ENCODE assay signal across 20 cellular contexts in the genomic region with DNA sequence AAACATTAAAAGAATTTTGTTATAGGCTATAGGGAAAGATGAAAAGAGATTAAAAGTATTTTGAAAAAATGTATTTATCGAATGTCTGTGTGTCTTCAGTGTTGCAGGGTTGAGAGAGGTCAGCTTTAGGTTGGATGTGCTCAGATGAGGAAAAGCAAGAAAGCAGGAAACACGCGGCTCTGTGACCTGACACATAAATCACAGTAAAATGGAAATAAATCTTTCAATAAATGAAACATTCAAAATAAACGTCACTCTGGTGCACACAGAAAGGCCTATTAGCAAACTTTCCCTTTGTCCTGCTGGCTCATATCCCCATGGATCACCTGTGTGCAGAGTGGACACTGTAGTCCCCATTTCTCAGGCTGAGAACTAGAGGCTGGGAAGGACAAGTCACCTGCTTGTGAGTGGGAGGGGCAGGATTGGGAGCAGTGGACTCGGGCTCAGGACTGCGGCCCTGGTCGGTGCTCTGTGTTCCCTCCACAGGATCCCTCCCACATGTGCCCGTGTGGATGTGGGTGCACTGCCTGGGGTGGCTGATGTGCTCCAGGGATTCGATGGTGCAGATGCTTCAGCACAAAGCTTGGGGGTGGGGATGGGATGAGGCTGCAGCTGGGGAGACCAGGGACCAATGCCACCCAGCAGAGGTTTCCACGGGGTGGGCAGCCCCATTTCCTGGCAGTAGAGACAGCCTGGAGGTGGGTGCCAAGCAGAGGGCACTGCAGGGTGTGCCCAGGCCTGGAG.
DNase-seq lines count a peak whose midpoint lies in the region; ATAC-seq, FAIRE-seq and TF ChIP-seq lines count a peak whose summit lies in the region.
"Had no signal": no experiment of that assay in that cellular context is flagged by ENCODE, and none has a peak within 500 bp of the region (broad histone marks: within the 10 kb centered on the region; RNA-seq: fewer than 3 reads in every experiment).

No MANE protein-coding gene starts in this region.

- H4K8ac ChIP-seq in mesendoderm (ENCODE audit: low read depth, low read length), result no peak overlapping the region

- no peaks in the 10 kb centered on the region for H3K79me1 ChIP-seq in mesendoderm (ENCODE audit: low read length)

- H4K5ac ChIP-seq in mesendoderm (ENCODE audit: low read length), result no peak overlapping the region

- H3K27me3 ChIP-seq in bronchial epithelial cell (ENCODE audit: control insufficient read depth, insufficient read depth, low read length) (no peaks in the 10 kb centered on the region), mesendoderm (ENCODE audit: insufficient read depth, low read length, poor library complexity) (no peaks in the 10 kb centered on the region)

- no peak overlapping the region for H2BK5ac ChIP-seq in mesendoderm (ENCODE audit: low read length)

- H2BK15ac ChIP-seq in mesendoderm (replicated peaks; ENCODE audit: low read depth), result no peak overlapping the region

- H3K4me1 Mint-ChIP-seq in activated naive CD4-positive, alpha-beta T cell treated with anti-CD3 and anti-CD28 coated beads, Interleukin-2, amount 10 ng/mL, durations not matched to agents 7 days and 5 days, result peaks cover 16% of the 10 kb centered on the region
- H3K4me1 Mint-ChIP-seq in activated naive CD4-positive, alpha-beta T cell treated with anti-CD3 and anti-CD28 coated beads for 36 hours (ENCODE audit: low read depth), result peaks cover 16% of the 10 kb centered on the region
- H3K4me1 Mint-ChIP-seq in natural killer cell treated with Interleukin-12 subunit alpha and Interleukin-12 subunit beta and Interleukin-15 and Interleukin-18, amount 100 ng/mL, for 72 hours (ENCODE audit: low read depth in 2 of 2), result peaks cover 46 to 65% of the 10 kb centered on the region in 2 donors

- no peak overlapping the region for H2AK5ac ChIP-seq in mesendoderm (ENCODE audit: low read length)

- FAIRE-seq in bronchial epithelial cell (lab: Jason Lieb, UNC), result peak; percentile 23
- FAIRE-seq: A549, G401.6, HepG2 had no signal

- CTCF ChIA-PET in activated naive CD4-positive, alpha-beta T cell treated with anti-CD3 and anti-CD28 coated beads, Interleukin-2, amount 10 ng/mL, durations not matched to agents 7 days and 5 days (lab: Charles Lee), result interaction anchor here (1.0 to 1.2 kb wide), 2 partner anchors 18 to 163 kb away, joined by 3 read pairs; no protein-coding TSS in a partner anchor
- CTCF ChIA-PET in activated naive CD4-positive, alpha-beta T cell treated with anti-CD3 and anti-CD28 coated beads for 36 hours (lab: Charles Lee), result interaction anchor here (0.9 to 6.5 kb wide), 3 partner anchors 18 to 91 kb away, joined by 3 to 73 read pairs (median 3); no protein-coding TSS in a partner anchor

- H3K4me3 ChIP-seq in bronchial epithelial cell (ENCODE audit: low read depth, low read length) (no peak overlapping the region), mesendoderm (ENCODE audit: low read length) (no peak overlapping the region)
- H3K4me3 ChIP-seq: A549, SJSA1 had no signal

- H3K9ac ChIP-seq in mesendoderm (ENCODE audit: low read length), result no peak overlapping the region
- H3K9ac ChIP-seq: KMS-11 had no signal

- H3K27ac Mint-ChIP-seq in activated naive CD4-positive, alpha-beta T cell treated with anti-CD3 and anti-CD28 coated beads, Interleukin-2, amount 10 ng/mL, durations not matched to agents 7 days and 5 days, result peak overlapping the region; percentile 3
- no peak overlapping the region for H3K27ac Mint-ChIP-seq in activated naive CD4-positive, alpha-beta T cell treated with anti-CD3 and anti-CD28 coated beads for 36 hours
- peak overlapping the region; percentile 65 to 68 for H3K27ac Mint-ChIP-seq in natural killer cell treated with Interleukin-12 subunit alpha and Interleukin-12 subunit beta and Interleukin-15 and Interleukin-18, amount 100 ng/mL, for 72 hours
- H3K27ac Mint-ChIP-seq: HFFc6 had no signal

- peaks cover 29% of the 10 kb centered on the region for H3K27me3 Mint-ChIP-seq in activated naive CD4-positive, alpha-beta T cell treated with anti-CD3 and anti-CD28 coated beads, Interleukin-2, amount 10 ng/mL, durations not matched to agents 7 days and 5 days
- H3K27me3 Mint-ChIP-seq in activated naive CD4-positive, alpha-beta T cell treated with anti-CD3 and anti-CD28 coated beads for 36 hours (ENCODE audit: low read depth), result no peaks in the 10 kb centered on the region
- no peaks in the 10 kb centered on the region for H3K27me3 Mint-ChIP-seq in natural killer cell treated with Interleukin-12 subunit alpha and Interleukin-12 subunit beta and Interleukin-15 and Interleukin-18, amount 100 ng/mL, for 72 hours

- no peak for DNase-seq in activated naive CD4-positive, alpha-beta T cell treated with anti-CD3 and anti-CD28 coated beads, Interleukin-2, amount 10 ng/mL, durations not matched to agents 7 days and 5 days
- DNase-seq in activated naive CD4-positive, alpha-beta T cell treated with anti-CD3 and anti-CD28 coated beads for 36 hours, result no peak
- DNase-seq in bronchial epithelial cell (ENCODE audit: low read depth) (no peak), mesendoderm (no peak), AML-193 (lab: John Stamatoyannopoulos, UW) (no peak)
- DNase-seq in natural killer cell treated with Interleukin-12 subunit alpha and Interleukin-12 subunit beta and Interleukin-15 and Interleukin-18, amount 100 ng/mL, for 72 hours (ENCODE audit: low spot score), result no peak
- DNase-seq: DMS79 treated with DMSO at 0.1 percent for 48 hours, HFFc6, NCI-H1436, NCI-H2029, NCI-H2171 treated with DMSO at 0.1 percent for 48 hours, NCI-H774, PC-3 had no signal

- H3K9me3 Mint-ChIP-seq in activated naive CD4-positive, alpha-beta T cell treated with anti-CD3 and anti-CD28 coated beads, Interleukin-2, amount 10 ng/mL, durations not matched to agents 7 days and 5 days, result no peaks in the 10 kb centered on the region
- no peaks in the 10 kb centered on the region for H3K9me3 Mint-ChIP-seq in activated naive CD4-positive, alpha-beta T cell treated with anti-CD3 and anti-CD28 coated beads for 36 hours
- no peaks in the 10 kb centered on the region for H3K9me3 Mint-ChIP-seq in natural killer cell treated with Interleukin-12 subunit alpha and Interleukin-12 subunit beta and Interleukin-15 and Interleukin-18, amount 100 ng/mL, for 72 hours
- H3K9me3 Mint-ChIP-seq: HFFc6 had no signal

- H3K4me2 ChIP-seq in mesendoderm (ENCODE audit: low read length), result no peak overlapping the region
- H3K4me2 ChIP-seq: A549, KMS-11 had no signal

- no peak overlapping the region for H3K4me3 Mint-ChIP-seq in activated naive CD4-positive, alpha-beta T cell treated with anti-CD3 and anti-CD28 coated beads, Interleukin-2, amount 10 ng/mL, durations not matched to agents 7 days and 5 days
- H3K4me3 Mint-ChIP-seq in activated naive CD4-positive, alpha-beta T cell treated with anti-CD3 and anti-CD28 coated beads for 36 hours, result no peak overlapping the region
- peak overlapping the region; percentile 1 for H3K4me3 Mint-ChIP-seq in natural killer cell treated with Interleukin-12 subunit alpha and Interleukin-12 subunit beta and Interleukin-15 and Interleukin-18, amount 100 ng/mL, for 72 hours
- H3K4me3 Mint-ChIP-seq: CD14-positive monocyte, HFFc6 had no signal

- H3K36me3 Mint-ChIP-seq in activated naive CD4-positive, alpha-beta T cell treated with anti-CD3 and anti-CD28 coated beads, Interleukin-2, amount 10 ng/mL, durations not matched to agents 7 days and 5 days, result no peaks in the 10 kb centered on the region
- H3K36me3 Mint-ChIP-seq in activated naive CD4-positive, alpha-beta T cell treated with anti-CD3 and anti-CD28 coated beads for 36 hours (ENCODE audit: low read depth), result no peaks in the 10 kb centered on the region
- H3K36me3 Mint-ChIP-seq in natural killer cell treated with Interleukin-12 subunit alpha and Interleukin-12 subunit beta and Interleukin-15 and Interleukin-18, amount 100 ng/mL, for 72 hours, result no peaks in the 10 kb centered on the region
- H3K36me3 Mint-ChIP-seq: CD14-positive monocyte had no signal

- H3K4me1 ChIP-seq in mesendoderm (ENCODE audit: control insufficient read depth, low read depth, low read length), result no peaks in the 10 kb centered on the region
- H3K4me1 ChIP-seq: A549, SJSA1 had no signal

- no peak overlapping the region for H3K27ac ChIP-seq in mesendoderm (ENCODE audit: low read depth, low read length)
- H3K27ac ChIP-seq: A549, KMS-11, SJSA1 had no signal

- WGBS in mesendoderm (ENCODE audit: extremely low coverage, insufficient coverage, low lambda C conversion rate), result 100% methylated on average over 1 of the region's 10 CpGs

- H3K23ac ChIP-seq in mesendoderm (ENCODE audit: low read length), result no peak overlapping the region

- H3K18ac ChIP-seq in mesendoderm (ENCODE audit: low read length), result no peak overlapping the region

- ATAC-seq in natural killer cell treated with Interleukin-12 subunit alpha and Interleukin-12 subunit beta and Interleukin-15 and Interleukin-18, amount 100 ng/mL, for 72 hours, result no peak
- ATAC-seq in GM18867 (IDR thresholded peaks at IDR 0.05; ENCODE audit: unreplicated experiment), result no peak
- ATAC-seq: A549, HepG2, PC-3 had no signal

- no peak overlapping the region for H3K56ac ChIP-seq in mesendoderm (ENCODE audit: low read length)

- H2BK120ac ChIP-seq in mesendoderm (ENCODE audit: low read depth, low read length), result no peak overlapping the region

- H3K36me3 ChIP-seq in bronchial epithelial cell (ENCODE audit: control insufficient read depth, insufficient read depth, low read length) (no peaks in the 10 kb centered on the region), mesendoderm (ENCODE audit: control insufficient read depth, insufficient read depth, low read length) (no peaks in the 10 kb centered on the region)
- H3K36me3 ChIP-seq: SJSA1 had no signal

- no peak for TF ChIP-seq CTCF in bronchial epithelial cell (IDR thresholded peaks at IDR 0.05; ENCODE audit: insufficient read depth, low read length, severe bottlenecking)

- intact Hi-C loops in activated naive CD4-positive, alpha-beta T cell treated with anti-CD3 and anti-CD28 coated beads for 36 hours (cut with micrococcal nuclease), result no loop called here

- H3K79me2 ChIP-seq in mesendoderm (ENCODE audit: control insufficient read depth, insufficient read depth, low read length), result no peaks in the 10 kb centered on the region

- no peak overlapping the region for H3K4ac ChIP-seq in mesendoderm (ENCODE audit: low read depth, low read length)
